Comparison of ENCODE assay signal across 8 cellular contexts in the genomic region with DNA sequence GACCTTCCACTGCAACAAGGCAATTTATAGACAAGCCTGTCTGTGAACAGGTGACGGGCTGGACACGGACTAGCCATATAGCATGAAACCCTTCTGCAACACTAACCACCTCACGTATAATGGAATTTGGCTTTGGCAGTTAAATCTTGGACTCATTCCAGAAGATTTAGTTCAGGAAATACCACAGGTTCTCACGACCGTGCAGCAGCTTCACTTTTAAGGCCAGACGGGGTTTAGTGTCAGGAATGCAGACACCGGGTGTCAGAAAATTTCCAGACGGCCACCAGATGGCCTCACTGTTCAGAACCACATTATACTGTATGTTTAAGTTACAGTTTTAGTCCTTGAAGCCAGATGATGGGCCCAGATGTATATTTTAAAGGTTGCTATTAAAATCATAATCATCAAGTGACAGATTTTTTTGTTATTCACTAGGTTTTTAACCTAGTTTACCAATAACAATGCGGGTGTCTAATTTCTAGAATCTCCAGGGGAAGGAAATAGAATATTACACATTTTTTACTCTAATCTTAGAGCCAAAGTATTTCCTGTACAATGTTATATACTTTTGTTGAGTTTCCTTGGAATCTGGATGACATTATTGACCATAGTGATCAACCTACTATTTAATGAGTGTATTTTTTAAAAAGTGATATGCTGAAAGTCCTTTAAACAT.
A peak's percentile ranks its signal among the peaks of the same experiment; 100 is the strongest.
DNase-seq lines count a peak whose midpoint lies in the region; ATAC-seq and TF ChIP-seq lines count a peak whose summit lies in the region.

No MANE protein-coding gene starts in this region.

- no peaks in the 10 kb centered on the region for H4K20me1 ChIP-seq in Loucy (ENCODE audit: insufficient read depth, low read length, poor library complexity, severe bottlenecking)

- intact Hi-C loops in Right ventricle myocardium superior (cut with DNase I), result loop anchor here (5.0 kb wide), 1 partner anchor 92 kb away; a partner anchor contains a TSS

- no peaks in the 10 kb centered on the region for H3F3A ChIP-seq in Loucy (ENCODE audit: low read depth)

- H3K27me3 ChIP-seq in H7 (ENCODE audit: control insufficient read depth, insufficient read depth, low read length) (no peaks in the 10 kb centered on the region), Loucy (ENCODE audit: insufficient read depth, low read length, poor library complexity, severe bottlenecking) (no peaks in the 10 kb centered on the region)

- H3K36me3 ChIP-seq in H7 (replicated peaks; ENCODE audit: control insufficient read depth, insufficient read depth, low read length), result no peaks in the 10 kb centered on the region
- no peaks in the 10 kb centered on the region for H3K36me3 ChIP-seq in Loucy (ENCODE audit: insufficient read depth, low read length)

- no peaks in the 10 kb centered on the region for H3K79me2 ChIP-seq in Loucy (ENCODE audit: insufficient read depth, low read length)

- DNase-seq in GM04504 (ENCODE audit: low read depth) (peak; percentile 31), H7 (peak; percentile 64), SHP77 treated with DMSO at 0.1 percent for 48 hours (lab: John Stamatoyannopoulos, UW) (peak; percentile 46), Right ventricle myocardium superior (no peak), pulmonary artery endothelial cell (ENCODE audit: low read depth, low spot score) (peak; percentile 82), foreskin melanocyte (no peak)
- DNase-seq in activated naive CD8-positive, alpha-beta T cell treated with anti-CD3 and anti-CD28 coated beads for 36 hours, result peak; percentile 18

- peak; percentile 88 for ATAC-seq in Right ventricle myocardium superior (ENCODE audit: poor library complexity)

- no peaks in the 10 kb centered on the region for H3K9me2 ChIP-seq in Loucy (replicated peaks; ENCODE audit: low read depth, low read length)

- H3K4me2 ChIP-seq in Loucy (ENCODE audit: low read depth, low read length, poor library complexity, severe bottlenecking), result peak overlapping the region; percentile 14

- H3K27me3 Mint-ChIP-seq in activated naive CD8-positive, alpha-beta T cell treated with anti-CD3 and anti-CD28 coated beads for 36 hours, result no peaks in the 10 kb centered on the region

- H2AFZ ChIP-seq in Loucy (ENCODE audit: low read length), result peak overlapping the region; percentile 52

- no peak overlapping the region for H3K9ac ChIP-seq in Loucy (ENCODE audit: low read depth, low read length, poor library complexity, severe bottlenecking)

- H3K4me3 Mint-ChIP-seq in activated naive CD8-positive, alpha-beta T cell treated with anti-CD3 and anti-CD28 coated beads for 36 hours, result no peak overlapping the region

- H3K4me1 ChIP-seq in Loucy (ENCODE audit: insufficient read depth, low read length, poor library complexity, severe bottlenecking), result peaks cover 3% of the 10 kb centered on the region

- H3K36me3 Mint-ChIP-seq in activated naive CD8-positive, alpha-beta T cell treated with anti-CD3 and anti-CD28 coated beads for 36 hours, result no peaks in the 10 kb centered on the region

- TF ChIP-seq CTCF in Loucy (conservative IDR thresholded peaks at IDR 0.05; ENCODE audit: low read length), result peak; percentile 86

- peaks cover 2% of the 10 kb centered on the region for H3K4me1 Mint-ChIP-seq in activated naive CD8-positive, alpha-beta T cell treated with anti-CD3 and anti-CD28 coated beads for 36 hours

- H3K27ac Mint-ChIP-seq in activated naive CD8-positive, alpha-beta T cell treated with anti-CD3 and anti-CD28 coated beads for 36 hours, result no peak overlapping the region

- H3K9me3 Mint-ChIP-seq in activated naive CD8-positive, alpha-beta T cell treated with anti-CD3 and anti-CD28 coated beads for 36 hours, result no peaks in the 10 kb centered on the region

- no peaks in the 10 kb centered on the region for H3K9me3 ChIP-seq in Loucy (ENCODE audit: insufficient read depth, low read depth, low read length)

- H3K4me3 ChIP-seq in H7 (ENCODE audit: insufficient read depth, low read depth, low read length) (no peak overlapping the region), Loucy (ENCODE audit: low read length, poor library complexity, severe bottlenecking) (no peak overlapping the region)

Comparison
In these comparisons a context has a peak if more than half of its experiments do, and no peak if none do; other contexts are left out.
1. DNase-seq: peak in GM04504 (single experiment), H7 (single experiment), SHP77 treated with DMSO at 0.1 percent for 48 hours (single experiment), activated naive CD8-positive, alpha-beta T cell treated with anti-CD3 and anti-CD28 coated beads for 36 hours (single experiment) and pulmonary artery endothelial cell (single experiment); none in Right ventricle myocardium superior (single experiment) and foreskin melanocyte (single experiment).